ENCODE assay signal across 21 cellular contexts in genomic region chr14:75380656-75381055, GRCh38.
"Had no signal": no experiment of that assay in that cellular context is flagged by ENCODE, and none has a peak within 500 bp of the region (broad histone marks: within the 10 kb centered on the region; RNA-seq: fewer than 3 reads in every experiment).

No MANE protein-coding gene starts in this region.

- ATAC-seq: activated naive CD8-positive, alpha-beta T cell treated with anti-CD3 and anti-CD28 coated beads, Interleukin-2, amount 50 U/mL, for 24 hours; lower lobe of right lung had no signal

- DNase-seq: activated CD4-positive, alpha-beta T cell treated with anti-CD3 and anti-CD28 coated beads for 1 hour; activated CD8-positive, alpha-beta memory T cell treated with anti-CD3 and anti-CD28 coated beads for 24 hours; activated CD8-positive, alpha-beta memory T cell treated with anti-CD3 and anti-CD28 coated beads, Interleukin-2, amount 50 U/mL, for 48 hours; activated effector memory CD4-positive, alpha-beta T cell treated with Interleukin-2 at 50 U/mL for 16 hours; activated naive CD4-positive, alpha-beta T cell treated with anti-CD3 and anti-CD28 coated beads, Interleukin-2, amount 10 ng/mL, durations not matched to agents 7 days and 5 days; activated naive CD8-positive, alpha-beta T cell treated with anti-CD3 and anti-CD28 coated beads, Interleukin-2, amount 50 U/mL, for 24 hours; activated T-cell treated with anti-CD3 and anti-CD28 coated beads, Interleukin-2, amount 50 U/mL, for 48 hours; aorta; effector memory CD4-positive, alpha-beta T cell; heart right ventricle; lower lobe of right lung; nephron progenitor cell; occipital lobe; stimulated activated CD4-positive, alpha-beta T cell treated with anti-CD3 and anti-CD28 coated beads, Interleukin-2, amount 100 ng/mL, for 24 hours; stimulated activated naive CD4-positive, alpha-beta T cell treated with Interleukin-2 at 50 U/mL for 16 hours; SW 1271; T-helper 2 cell; transverse colon had no signal

- H3K27me3 ChIP-seq: esophagus muscularis mucosa, heart right ventricle, transverse colon had no signal

- H3K9me3 ChIP-seq: esophagus muscularis mucosa, lower lobe of right lung, transverse colon had no signal

- FAIRE-seq: endothelial cell of umbilical vein had no signal

- H3K36me3 ChIP-seq: esophagus muscularis mucosa, heart right ventricle, lower lobe of right lung, transverse colon had no signal

- H3K4me1 ChIP-seq: esophagus muscularis mucosa, lower lobe of right lung, transverse colon had no signal

- H3K4me3 ChIP-seq: esophagus muscularis mucosa, heart right ventricle, lower lobe of right lung, transverse colon had no signal

- H3K27ac ChIP-seq: esophagus muscularis mucosa, lower lobe of right lung, transverse colon, VCaP had no signal
